In the genomic region with DNA sequence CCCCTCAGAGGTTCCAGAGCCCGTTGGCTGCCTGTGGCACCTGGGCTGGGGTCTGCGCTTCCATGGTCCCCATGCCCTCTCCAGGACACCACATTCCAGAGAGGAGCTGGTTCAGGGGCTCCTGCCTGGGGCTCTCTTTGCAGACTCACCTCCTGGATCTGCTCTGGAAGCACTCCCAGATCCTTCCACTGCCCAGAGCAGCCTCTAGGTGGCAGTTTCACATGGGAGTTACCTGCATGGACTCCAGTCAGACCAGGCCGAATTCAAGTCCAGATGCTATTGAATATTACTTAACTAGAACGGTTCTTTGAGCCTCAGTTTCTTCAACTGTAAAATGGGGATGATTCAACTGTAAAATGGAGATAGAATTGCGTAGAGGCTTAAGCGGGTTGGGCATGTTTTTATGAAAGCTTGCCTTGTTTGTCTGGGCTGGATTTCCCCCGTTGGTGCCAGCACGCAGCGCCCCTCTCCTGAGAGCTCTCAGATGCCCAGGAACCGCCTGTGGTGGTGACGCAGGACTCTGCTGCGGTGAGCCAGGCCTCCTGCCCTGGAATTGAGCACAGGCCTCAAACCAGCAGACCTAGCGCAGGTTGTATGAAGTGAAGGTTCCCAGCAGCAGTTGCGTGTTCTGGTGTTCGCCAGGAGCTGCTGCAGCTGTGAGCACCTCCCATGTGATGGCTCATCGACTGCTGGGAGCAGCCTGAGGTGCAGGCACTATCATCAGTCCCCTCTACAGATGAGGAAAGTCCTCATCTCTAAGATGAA, we compare ENCODE assay signal across 8 cellular contexts. TPM values are rescaled to one million over a fixed set of nuclear protein-coding genes. Genes with fewer than 3 reads are reported as not detected.
DNase-seq lines count a peak whose midpoint lies in the region; ATAC-seq, FAIRE-seq and TF ChIP-seq lines count a peak whose summit lies in the region.

No MANE protein-coding gene starts in this region.

- no peaks in the 10 kb centered on the region for H3K9me3 ChIP-seq in SJCRH30 (replicated peaks)

- DNase-seq in AG10803 (ENCODE audit: low read depth) (peak; percentile 46), HTR-8/SVneo (ENCODE audit: insufficient read length, low spot score) (peak; percentile 65), SJCRH30 (peak; percentile 46 to 68), fibroblast of pulmonary artery (ENCODE audit: low read depth) (peak; percentile 67), pons (ENCODE audit: low spot score) (peak; percentile 41), ecto neural progenitor cell (ENCODE audit: low spot score) (no peak)

- FAIRE-seq in G401.6 (lab: Jason Lieb, UNC) (peak; percentile 55), HTR-8/SVneo (lab: Jason Lieb, UNC) (no peak)

- no peaks in the 10 kb centered on the region for H3K4me1 ChIP-seq in SJCRH30

- no peaks in the 10 kb centered on the region for H3K36me3 ChIP-seq in SJCRH30

- peaks cover 3% of the 10 kb centered on the region; the same call in 1 of the 2 replicates for H3K27me3 ChIP-seq in SJCRH30

- H3K4me3 ChIP-seq in AG10803 (ENCODE audit: low read length) (no peak overlapping the region), SJCRH30 (no peak overlapping the region), fibroblast of pulmonary artery (replicated peaks; ENCODE audit: low read depth, low read length) (no peak overlapping the region)

- no peak for ATAC-seq in GM21390 (IDR thresholded peaks at IDR 0.05; ENCODE audit: unreplicated experiment)

- H3K27ac ChIP-seq in SJCRH30: no peak overlapping the region

- TF ChIP-seq CTCF in AG10803 (conservative IDR thresholded peaks at IDR 0.05; ENCODE audit: low read length): peak; percentile 69
- peak; percentile 88 for TF ChIP-seq CTCF in fibroblast of pulmonary artery (IDR thresholded peaks at IDR 0.05; ENCODE audit: low read length, missing control alignments)

RNA-seq across cellular contexts. Expression of gene LMO1, which starts 44.2 kb away (rescaled TPM):
- total RNA-seq in SJCRH30 (2014; rRNA removed; shearing (Covaris generic)): 0.20 and 0.24 TPM in 2 replicates

RNA-seq across cellular contexts. Expression of gene RIC3, which starts 50.6 kb away (rescaled TPM):
- total RNA-seq in SJCRH30 (2014; rRNA removed; shearing (Covaris generic)): not detected in 2 replicates
